ENCODE assay signal across 15 cellular contexts in the genomic region with DNA sequence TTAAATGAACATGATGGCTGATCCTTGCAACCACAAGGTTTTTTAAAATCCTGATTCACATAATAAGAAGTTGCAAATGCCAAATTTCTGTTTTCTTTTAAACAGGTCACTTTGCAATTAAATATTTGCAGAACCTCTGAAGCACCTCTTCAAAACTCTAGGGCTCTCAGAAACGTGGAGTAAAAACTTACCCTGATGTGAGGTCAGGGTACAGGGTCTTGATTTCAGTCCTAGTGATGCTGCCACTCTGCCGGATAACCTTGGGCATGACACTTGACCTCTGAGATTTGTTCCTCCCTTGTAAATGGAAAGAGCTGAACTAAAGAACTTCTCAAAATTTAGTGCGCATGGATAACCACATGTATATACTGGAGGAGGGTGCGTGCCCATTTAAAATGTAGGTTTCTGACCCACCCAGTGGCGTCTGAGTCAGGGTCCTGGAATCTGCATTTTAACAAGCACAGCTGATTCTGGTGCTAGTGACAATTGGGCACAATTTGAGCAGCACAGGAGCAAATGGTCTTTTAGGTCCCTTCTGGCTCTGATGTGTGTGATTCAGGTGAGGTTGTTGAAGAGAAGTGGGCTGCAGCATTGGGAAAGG. TPM values are rescaled to one million over a fixed set of nuclear protein-coding genes. Genes with fewer than 3 reads are reported as not detected.
"Had no signal": no experiment of that assay in that cellular context is flagged by ENCODE, and none has a peak within 500 bp of the region (broad histone marks: within the 10 kb centered on the region; RNA-seq: fewer than 3 reads in every experiment).

No MANE protein-coding gene starts in this region.

- H3K27ac ChIP-seq: esophagus muscularis mucosa, gastroesophageal sphincter, heart left ventricle had no signal

- H3K27ac Mint-ChIP-seq: activated CD4-positive, alpha-beta T cell treated with anti-CD3 and anti-CD28 coated beads, Interleukin-2, amount 10 ng/mL, durations not matched to agents 24 days and 14 days; activated naive CD8-positive, alpha-beta T cell; activated T-cell treated with anti-CD3 and anti-CD28 coated beads, Interleukin-2, amount 50 U/mL, for 72 hours had no signal

- ATAC-seq: gastroesophageal sphincter; heart left ventricle; naive thymus-derived CD8-positive, alpha-beta T cell had no signal

- H3K9me3 ChIP-seq: esophagus muscularis mucosa, gastroesophageal sphincter, heart left ventricle, thyroid gland had no signal

- H3K27me3 ChIP-seq: heart left ventricle, thyroid gland had no signal

- H3K36me3 Mint-ChIP-seq: activated naive CD8-positive, alpha-beta T cell; naive thymus-derived CD8-positive, alpha-beta T cell had no signal

- H3K36me3 ChIP-seq: esophagus muscularis mucosa, gastroesophageal sphincter, heart left ventricle, thyroid gland had no signal

- H3K9me3 Mint-ChIP-seq: activated CD4-positive, alpha-beta T cell treated with anti-CD3 and anti-CD28 coated beads, Interleukin-2, amount 10 ng/mL, durations not matched to agents 24 days and 14 days; activated T-cell treated with anti-CD3 and anti-CD28 coated beads, Interleukin-2, amount 50 U/mL, for 72 hours; naive thymus-derived CD8-positive, alpha-beta T cell had no signal

- DNase-seq: activated effector memory CD4-positive, alpha-beta T cell treated with anti-CD3 and anti-CD28 coated beads, Interleukin-2, amount 50 U/mL, for 16 hours; effector CD8-positive, alpha-beta T cell; heart left ventricle; naive thymus-derived CD8-positive, alpha-beta T cell; occipital lobe; retina; stimulated activated naive CD4-positive, alpha-beta T cell; T-helper 9 cell had no signal

- H3K4me3 Mint-ChIP-seq: activated CD4-positive, alpha-beta T cell treated with anti-CD3 and anti-CD28 coated beads, Interleukin-2, amount 10 ng/mL, durations not matched to agents 24 days and 14 days; activated naive CD8-positive, alpha-beta T cell; activated T-cell treated with anti-CD3 and anti-CD28 coated beads, Interleukin-2, amount 50 U/mL, for 72 hours; naive thymus-derived CD8-positive, alpha-beta T cell had no signal

- H3K27me3 Mint-ChIP-seq: activated naive CD8-positive, alpha-beta T cell; naive thymus-derived CD8-positive, alpha-beta T cell had no signal

- H3K4me3 ChIP-seq: esophagus muscularis mucosa, gastroesophageal sphincter, heart left ventricle, thyroid gland had no signal

RNA-seq across cellular contexts. Expression of a gene that starts 54.1 kb away (rescaled TPM):
- total RNA-seq: endothelial cell of umbilical vein had no signal
